Comparison of ENCODE assay signal across 2 cellular contexts in the genomic region with DNA sequence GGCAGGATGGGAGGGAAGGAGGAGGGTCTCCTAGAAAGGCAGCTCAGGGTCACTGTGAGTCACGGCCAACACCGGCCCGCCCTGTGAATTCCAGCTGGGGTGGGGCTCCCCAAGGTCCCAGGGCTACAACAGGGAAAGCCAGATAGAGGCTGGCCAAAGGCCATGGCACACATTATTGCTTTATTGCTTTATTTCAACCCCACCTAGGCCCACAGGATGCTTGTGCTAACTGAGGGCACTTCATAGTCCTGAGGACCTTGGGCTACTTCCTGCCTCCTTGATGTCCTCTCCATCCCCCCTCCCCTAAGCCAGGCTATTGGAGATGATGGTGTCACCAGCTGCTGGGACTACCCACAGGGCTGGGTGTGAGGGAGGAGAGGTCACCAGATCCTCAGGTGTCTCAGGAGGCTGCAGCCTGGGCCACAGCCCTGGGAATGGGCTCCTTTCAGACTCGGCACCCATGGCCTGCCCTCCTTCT.
TF ChIP-seq lines count a peak whose summit lies in the region.

No MANE protein-coding gene starts in this region.

TF ChIP-seq in IMR-90, 13 proteins besides CTCF, POLR2A, EP300 and RAD21:
- TF ChIP-seq RCOR1 (IDR thresholded peaks at IDR 0.05; ENCODE audit: insufficient replicate concordance, low read length), result no peak
- no peak for TF ChIP-seq NFE2L2 (IDR thresholded peaks at IDR 0.05; ENCODE audit: low read depth, low read length)
- no peak for TF ChIP-seq MAZ (IDR thresholded peaks at IDR 0.05; ENCODE audit: borderline replicate concordance, low read depth, low read length)
- TF ChIP-seq, protein P1, sequence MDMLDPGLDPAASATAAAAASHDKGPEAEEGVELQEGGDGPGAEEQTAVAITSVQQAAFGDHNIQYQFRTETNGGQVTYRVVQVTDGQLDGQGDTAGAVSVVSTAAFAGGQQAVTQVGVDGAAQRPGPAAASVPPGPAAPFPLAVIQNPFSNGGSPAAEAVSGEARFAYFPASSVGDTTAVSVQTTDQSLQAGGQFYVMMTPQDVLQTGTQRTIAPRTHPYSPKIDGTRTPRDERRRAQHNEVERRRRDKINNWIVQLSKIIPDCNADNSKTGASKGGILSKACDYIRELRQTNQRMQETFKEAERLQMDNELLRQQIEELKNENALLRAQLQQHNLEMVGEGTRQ (IDR thresholded peaks at IDR 0.05; ENCODE audit: low read depth, low read length), result no peak
- TF ChIP-seq, protein P2, sequence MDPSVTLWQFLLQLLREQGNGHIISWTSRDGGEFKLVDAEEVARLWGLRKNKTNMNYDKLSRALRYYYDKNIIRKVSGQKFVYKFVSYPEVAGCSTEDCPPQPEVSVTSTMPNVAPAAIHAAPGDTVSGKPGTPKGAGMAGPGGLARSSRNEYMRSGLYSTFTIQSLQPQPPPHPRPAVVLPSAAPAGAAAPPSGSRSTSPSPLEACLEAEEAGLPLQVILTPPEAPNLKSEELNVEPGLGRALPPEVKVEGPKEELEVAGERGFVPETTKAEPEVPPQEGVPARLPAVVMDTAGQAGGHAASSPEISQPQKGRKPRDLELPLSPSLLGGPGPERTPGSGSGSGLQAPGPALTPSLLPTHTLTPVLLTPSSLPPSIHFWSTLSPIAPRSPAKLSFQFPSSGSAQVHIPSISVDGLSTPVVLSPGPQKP (IDR thresholded peaks at IDR 0.05; ENCODE audit: borderline replicate concordance, low read depth, low read length), result no peak
- TF ChIP-seq MAFK (IDR thresholded peaks at IDR 0.05; ENCODE audit: low read depth, low read length), result no peak
- no peak for TF ChIP-seq FOS (IDR thresholded peaks at IDR 0.05; ENCODE audit: low read depth, low read length)
- no peak for TF ChIP-seq CEBPB (IDR thresholded peaks at IDR 0.05; ENCODE audit: low read depth, low read length)
- no peak for TF ChIP-seq CHD1 (IDR thresholded peaks at IDR 0.05; ENCODE audit: low read depth, low read length)
- no peak for TF ChIP-seq RFX5 (IDR thresholded peaks at IDR 0.05; ENCODE audit: low read depth, low read length)
- no peak for TF ChIP-seq SMC3 (IDR thresholded peaks at IDR 0.05; ENCODE audit: low read depth, low read length)
- TF ChIP-seq BHLHE40 (IDR thresholded peaks at IDR 0.05; ENCODE audit: low read depth, low read length), result no peak
- TF ChIP-seq MXI1 (IDR thresholded peaks at IDR 0.05; ENCODE audit: borderline replicate concordance, low read depth, low read length), result no peak

TF ChIP-seq in HEK293T, 16 proteins besides CTCF, POLR2A, EP300 and RAD21:
- no peak for TF ChIP-seq BHLHE40 (IDR thresholded peaks at IDR 0.05; ENCODE audit: borderline replicate concordance)
- no peak for TF ChIP-seq LEF1 (IDR thresholded peaks at IDR 0.05; ENCODE audit: borderline replicate concordance)
- no peak for TF ChIP-seq TARDBP (IDR thresholded peaks at IDR 0.05)
- no peak for TF ChIP-seq FOXK2 (IDR thresholded peaks at IDR 0.05)
- TF ChIP-seq L3MBTL2 (conservative IDR thresholded peaks at IDR 0.05), result no peak
- no peak for TF ChIP-seq PKNOX1 (IDR thresholded peaks at IDR 0.05)
- TF ChIP-seq SUZ12 (IDR thresholded peaks at IDR 0.05), result no peak
- TF ChIP-seq NFRKB (IDR thresholded peaks at IDR 0.05), result no peak
- no peak for TF ChIP-seq ELF4 (IDR thresholded peaks at IDR 0.05)
- TF ChIP-seq FOXM1 (IDR thresholded peaks at IDR 0.05; ENCODE audit: borderline replicate concordance), result no peak
- no peak for TF ChIP-seq CTBP1 (IDR thresholded peaks at IDR 0.05; ENCODE audit: borderline replicate concordance)
- TF ChIP-seq HDGF (IDR thresholded peaks at IDR 0.05; ENCODE audit: borderline replicate concordance), result no peak
- TF ChIP-seq ZNF384 (IDR thresholded peaks at IDR 0.05), result no peak
- TF ChIP-seq FOXA1 (IDR thresholded peaks at IDR 0.05), result no peak
- no peak for TF ChIP-seq ARNT (IDR thresholded peaks at IDR 0.05)
- TF ChIP-seq SP1 (IDR thresholded peaks at IDR 0.05), result no peak
